In the genomic region with DNA sequence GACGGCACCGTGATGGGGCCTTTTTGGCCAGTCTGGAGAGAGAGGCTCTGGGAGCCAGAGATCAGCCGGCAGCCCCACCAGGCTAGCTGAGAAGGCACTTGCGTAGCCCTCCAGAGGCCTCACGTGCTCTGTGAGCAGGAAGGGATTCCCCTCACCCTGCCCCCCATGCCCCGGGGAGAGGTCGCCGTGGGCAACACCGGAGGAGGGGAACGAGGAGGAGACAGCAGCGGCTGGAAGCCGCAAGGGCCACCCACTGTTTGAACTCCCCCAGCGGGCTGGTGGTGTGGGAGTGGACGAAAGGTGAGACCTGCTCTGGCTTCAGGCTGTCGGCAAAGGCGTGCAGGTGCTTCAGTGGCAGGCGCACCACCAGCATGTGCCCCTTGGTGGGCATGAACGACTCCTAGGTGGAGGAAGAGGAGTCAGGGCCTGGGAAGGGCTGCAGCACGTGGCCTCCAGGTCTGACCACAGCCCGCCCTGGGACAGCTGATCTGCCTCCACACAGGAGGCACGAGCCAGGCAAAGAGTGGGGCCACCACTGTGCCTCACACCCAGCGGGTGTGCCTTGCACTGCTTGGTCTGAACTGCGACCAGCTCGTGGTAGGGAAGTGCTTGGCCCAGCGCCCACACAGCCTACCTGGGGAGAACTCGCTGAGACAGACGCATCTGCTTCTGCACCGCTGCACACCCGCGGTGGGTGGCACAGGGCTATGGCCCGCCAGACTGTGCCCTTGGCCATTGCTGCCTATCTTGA, we compare ENCODE assay signal across 17 cellular contexts.
A peak's percentile ranks its signal among the peaks of the same experiment; 100 is the strongest.
DNase-seq lines count a peak whose midpoint lies in the region; ATAC-seq and TF ChIP-seq lines count a peak whose summit lies in the region.
"Had no signal": no experiment of that assay in that cellular context is flagged by ENCODE, and none has a peak within 500 bp of the region (broad histone marks: within the 10 kb centered on the region; RNA-seq: fewer than 3 reads in every experiment).

No MANE protein-coding gene starts in this region.

- H3K4me3 Mint-ChIP-seq in H9: no peak overlapping the region
- H3K4me3 Mint-ChIP-seq: activated CD4-positive, alpha-beta memory T cell treated with anti-CD3 and anti-CD28 coated beads, Interleukin-2, amount 10 ng/mL, durations not matched to agents 7 days and 5 days; activated naive CD8-positive, alpha-beta T cell treated with anti-CD3 and anti-CD28 coated beads, Interleukin-2, amount 50 U/mL, for 24 hours; activated T-cell treated with anti-CD3 and anti-CD28 coated beads, Interleukin-2, amount 50 U/mL, for 72 hours had no signal

- H2AK5ac ChIP-seq in H9 (ENCODE audit: insufficient read length, low read length): no peak overlapping the region
- no peak overlapping the region for H2AK5ac ChIP-seq in mesendoderm (ENCODE audit: low read length)

- H2BK5ac ChIP-seq in H9 (ENCODE audit: insufficient read length, low read length) (no peak overlapping the region), mesendoderm (ENCODE audit: low read length) (no peak overlapping the region)

- H3K4me1 ChIP-seq in H9 (ENCODE audit: insufficient read depth, low read length) (no peaks in the 10 kb centered on the region), mesendoderm (ENCODE audit: control insufficient read depth, low read depth, low read length) (peaks cover 1% of the 10 kb centered on the region), SJCRH30 (no peaks in the 10 kb centered on the region)
- H3K4me1 ChIP-seq: breast epithelium, testis had no signal

- H3K4me3 ChIP-seq in mesendoderm (ENCODE audit: low read length) (no peak overlapping the region), SJCRH30 (no peak overlapping the region)
- H3K4me3 ChIP-seq: testis had no signal

- no peak overlapping the region for H3T11ph ChIP-seq in H9 (ENCODE audit: low read length)

- H2BK15ac ChIP-seq in H9 (ENCODE audit: low read depth, low read length): no peak overlapping the region
- H2BK15ac ChIP-seq in mesendoderm (replicated peaks; ENCODE audit: low read depth): no peak overlapping the region

- no peaks in the 10 kb centered on the region for H3K23me2 ChIP-seq in H9 (ENCODE audit: insufficient read length, low read depth, low read length, poor library complexity, severe bottlenecking)

- H3K4ac ChIP-seq in H9 (ENCODE audit: low read depth, low read length) (no peak overlapping the region), mesendoderm (ENCODE audit: low read depth, low read length) (no peak overlapping the region)

- no peak overlapping the region for H4K5ac ChIP-seq in H9 (ENCODE audit: insufficient read length, low read depth, low read length)
- no peak overlapping the region for H4K5ac ChIP-seq in mesendoderm (ENCODE audit: low read length)

- H3K27ac ChIP-seq in H9 (ENCODE audit: insufficient read length, low read depth, low read length): no peak overlapping the region
- no peak overlapping the region for H3K27ac ChIP-seq in mesendoderm (ENCODE audit: low read depth, low read length)
- no peak overlapping the region for H3K27ac ChIP-seq in SJCRH30
- H3K27ac ChIP-seq: testis had no signal

- no peak overlapping the region for H3K27ac Mint-ChIP-seq in H9
- H3K27ac Mint-ChIP-seq: activated CD4-positive, alpha-beta memory T cell treated with anti-CD3 and anti-CD28 coated beads, Interleukin-2, amount 10 ng/mL, durations not matched to agents 7 days and 5 days; activated naive CD8-positive, alpha-beta T cell treated with anti-CD3 and anti-CD28 coated beads, Interleukin-2, amount 50 U/mL, for 24 hours; activated T-cell treated with anti-CD3 and anti-CD28 coated beads, Interleukin-2, amount 50 U/mL, for 72 hours; memory B cell had no signal

- DNase-seq in COR-L47 (lab: John Stamatoyannopoulos, UW) (peak; percentile 76), H9 (peak; percentile 47), RPMI8226 (peak; percentile 58), mesendoderm (peak; percentile 26), SJCRH30 (no peak)
- DNase-seq: activated CD4-positive, alpha-beta memory T cell treated with anti-CD3 and anti-CD28 coated beads, Interleukin-2, amount 10 ng/mL, durations not matched to agents 7 days and 5 days; activated naive CD8-positive, alpha-beta T cell treated with anti-CD3 and anti-CD28 coated beads, Interleukin-2, amount 50 U/mL, for 24 hours; activated T-cell treated with anti-CD3 and anti-CD28 coated beads, Interleukin-2, amount 50 U/mL, for 72 hours; NCI-H1694; NCI-H526 treated with DMSO at 0.1 percent for 48 hours; stimulated activated CD4-positive, alpha-beta T cell treated with anti-CD3 and anti-CD28 coated beads, Interleukin-2, amount 100 ng/mL, for 24 hours; testis had no signal

- peak overlapping the region; percentile 33 for H3K18ac ChIP-seq in H9 (ENCODE audit: insufficient read length, low read depth, low read length)
- no peak overlapping the region for H3K18ac ChIP-seq in mesendoderm (ENCODE audit: low read length)

- no peak for TF ChIP-seq CTCF in H9 (conservative IDR thresholded peaks at IDR 0.05)

- H2AFZ ChIP-seq in H9 (ENCODE audit: low read length): no peak overlapping the region

- H3K4me2 ChIP-seq in H9 (ENCODE audit: insufficient read depth, insufficient read length, low read length) (no peak overlapping the region), mesendoderm (ENCODE audit: low read length) (no peak overlapping the region)

- ATAC-seq in GM21515 (IDR thresholded peaks at IDR 0.05; ENCODE audit: unreplicated experiment): no peak
- no peak for ATAC-seq in HG03280 (IDR thresholded peaks at IDR 0.05; ENCODE audit: unreplicated experiment)
- ATAC-seq: sciatic nerve had no signal

- no peaks in the 10 kb centered on the region for H3K36me3 Mint-ChIP-seq in H9 (ENCODE audit: insufficient read depth in 1 of 3, low read depth in 3 of 3)
- H3K36me3 Mint-ChIP-seq: memory B cell had no signal

- no CpG with 5 or more reads among the region's 31 CpGs for WGBS in H9 (ENCODE audit: extremely low coverage, insufficient read length, low lambda C conversion rate)
- WGBS in mesendoderm (ENCODE audit: extremely low coverage, insufficient coverage, low lambda C conversion rate): no CpG with 5 or more reads among the region's 31 CpGs

- no peaks in the 10 kb centered on the region for H3K36me3 ChIP-seq in mesendoderm (ENCODE audit: control insufficient read depth, insufficient read depth, low read length)
- H3K36me3 ChIP-seq in SJCRH30: no peaks in the 10 kb centered on the region
- H3K36me3 ChIP-seq: breast epithelium had no signal

- no peak overlapping the region for H3K9ac ChIP-seq in H9 (ENCODE audit: extremely low read depth, insufficient read length, low read length)
- H3K9ac ChIP-seq in mesendoderm (ENCODE audit: low read length): no peak overlapping the region

- H3K23ac ChIP-seq in H9 (ENCODE audit: insufficient read length, low read depth, low read length) (no peak overlapping the region), mesendoderm (ENCODE audit: low read length) (no peak overlapping the region)

- H4K8ac ChIP-seq in H9 (replicated peaks; ENCODE audit: insufficient read length, low read depth, low read length) (no peak overlapping the region), mesendoderm (ENCODE audit: low read depth, low read length) (no peak overlapping the region)

- no peak overlapping the region for H3K56ac ChIP-seq in H9 (ENCODE audit: insufficient read length, low read depth, low read length)
- H3K56ac ChIP-seq in mesendoderm (ENCODE audit: low read length): no peak overlapping the region

- H3K14ac ChIP-seq in H9 (ENCODE audit: insufficient read depth, low read length): no peak overlapping the region; the same call in 1 of the 2 replicates

- no peak overlapping the region for H2BK20ac ChIP-seq in H9 (ENCODE audit: low read depth, low read length, poor library complexity, severe bottlenecking)

- no peaks in the 10 kb centered on the region for H3K79me2 ChIP-seq in H9 (ENCODE audit: insufficient read depth, low read length)
- no peaks in the 10 kb centered on the region for H3K79me2 ChIP-seq in mesendoderm (ENCODE audit: control insufficient read depth, insufficient read depth, low read length)

- no peak overlapping the region for H4K91ac ChIP-seq in H9 (ENCODE audit: insufficient read length, low read depth, low read length)

- H4K20me1 ChIP-seq in H9 (ENCODE audit: control insufficient read depth, insufficient read depth, insufficient read length): no peaks in the 10 kb centered on the region

- H2BK120ac ChIP-seq in H9 (ENCODE audit: low read depth, low read length, poor library complexity, severe bottlenecking): no peak overlapping the region
- no peak overlapping the region for H2BK120ac ChIP-seq in mesendoderm (ENCODE audit: low read depth, low read length)

- H2BK12ac ChIP-seq in H9 (ENCODE audit: insufficient read length, low read depth, low read length): no peak overlapping the region

- H3K27me3 ChIP-seq in H9 (ENCODE audit: insufficient read depth, low read length): no peaks in the 10 kb centered on the region
- no peaks in the 10 kb centered on the region for H3K27me3 ChIP-seq in mesendoderm (ENCODE audit: insufficient read depth, low read length, poor library complexity)
- H3K27me3 ChIP-seq in SJCRH30: peaks cover 10% of the 10 kb centered on the region
- H3K27me3 ChIP-seq: breast epithelium, testis had no signal

- no peaks in the 10 kb centered on the region for H3K79me1 ChIP-seq in H9 (ENCODE audit: insufficient read depth, low read depth, low read length, poor library complexity, severe bottlenecking)
- H3K79me1 ChIP-seq in mesendoderm (ENCODE audit: low read length): no peaks in the 10 kb centered on the region

- H3K9me3 ChIP-seq in H9 (ENCODE audit: control insufficient read depth, low read depth, low read length) (no peaks in the 10 kb centered on the region), SJCRH30 (replicated peaks) (no peaks in the 10 kb centered on the region)
- H3K9me3 ChIP-seq: breast epithelium, testis had no signal

- no peaks in the 10 kb centered on the region for H3K9me3 Mint-ChIP-seq in H9
- H3K9me3 Mint-ChIP-seq: activated CD4-positive, alpha-beta memory T cell treated with anti-CD3 and anti-CD28 coated beads, Interleukin-2, amount 10 ng/mL, durations not matched to agents 7 days and 5 days; activated naive CD8-positive, alpha-beta T cell treated with anti-CD3 and anti-CD28 coated beads, Interleukin-2, amount 50 U/mL, for 24 hours; activated T-cell treated with anti-CD3 and anti-CD28 coated beads, Interleukin-2, amount 50 U/mL, for 72 hours; memory B cell had no signal

- no peaks in the 10 kb centered on the region for H3K27me3 Mint-ChIP-seq in H9 (ENCODE audit: low read depth)

- H3K4me1 Mint-ChIP-seq in H9: peaks cover 12 to 21% of the 10 kb centered on the region in 2 experiments

Comparison
In these comparisons a context has a peak if more than half of its experiments do, and no peak if none do; other contexts are left out.
1. DNase-seq: peak in COR-L47 (single experiment), H9 (single experiment), RPMI8226 (single experiment) and mesendoderm (single experiment); none in SJCRH30 (0 of 2).